ENCODE assay signal across 25 cellular contexts in the genomic region with DNA sequence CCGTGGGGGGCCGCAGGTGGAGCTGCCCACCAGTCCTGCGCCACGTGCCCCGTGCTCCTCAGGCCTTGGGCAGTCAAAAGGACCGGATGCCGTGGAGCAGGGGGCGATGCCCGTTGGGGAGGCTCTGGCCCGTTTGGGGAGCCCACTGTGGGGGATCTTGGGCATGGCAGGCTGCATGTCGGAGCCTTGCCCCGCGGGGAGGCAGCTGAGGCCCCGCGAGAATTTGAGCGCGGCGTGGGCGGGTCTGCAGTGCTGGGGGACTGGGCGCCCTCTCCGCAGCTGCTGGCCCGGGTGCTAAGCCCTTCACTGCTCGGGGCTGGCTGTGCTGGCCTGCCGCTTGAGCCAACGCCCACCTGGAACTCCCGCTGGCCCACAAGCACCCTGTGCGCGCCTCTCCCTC.
"Had no signal": no experiment of that assay in that cellular context is flagged by ENCODE, and none has a peak within 500 bp of the region (broad histone marks: within the 10 kb centered on the region; RNA-seq: fewer than 3 reads in every experiment).

No MANE protein-coding gene starts in this region.

- H2AFZ ChIP-seq: hepatocyte had no signal

- FAIRE-seq: pancreas, urothelium cell line had no signal

- H3K4me3 ChIP-seq: heart right ventricle, hepatocyte, lower lobe of right lung, pancreas, right atrium auricular region, right lobe of liver, smooth muscle cell, thyroid gland, transverse colon, upper lobe of left lung had no signal

- H3K79me2 ChIP-seq: hepatocyte had no signal

- H3K4me1 ChIP-seq: heart right ventricle, lower lobe of right lung, pancreas, right atrium auricular region, right lobe of liver, thyroid gland, transverse colon, upper lobe of left lung had no signal

- H3K4me2 ChIP-seq: hepatocyte, smooth muscle cell had no signal

- H3K27ac ChIP-seq: heart right ventricle, hepatocyte, lower lobe of right lung, pancreas, right atrium auricular region, right lobe of liver, thyroid gland, transverse colon, upper lobe of left lung had no signal

- H3K36me3 ChIP-seq: heart right ventricle, lower lobe of right lung, pancreas, right atrium auricular region, right lobe of liver, thyroid gland, transverse colon, upper lobe of left lung had no signal

- H3K27me3 ChIP-seq: heart right ventricle, hepatocyte, pancreas, right atrium auricular region, right lobe of liver, thyroid gland, transverse colon, upper lobe of left lung had no signal

- DNase-seq: heart right ventricle; islet precursor cell; lower lobe of right lung; mammary epithelial cell; mesenchymal stem cell; naive thymus-derived CD8-positive, alpha-beta T cell; nucleus accumbens; right lobe of liver; stimulated activated CD4-positive, alpha-beta T cell treated with anti-CD3 and anti-CD28 coated beads, Interleukin-1b, Interleukin-23, amount 100 ng/mL, for 48 hours; stimulated activated CD4-positive, alpha-beta T cell treated with anti-CD3 and anti-CD28 coated beads, Interleukin-2, amount 100 ng/mL, for 48 hours; stimulated activated CD4-positive, alpha-beta T cell treated with anti-CD3 and anti-CD28 coated beads, Interleukin-4, amount 100 ng/mL, for 4 hours; stimulated activated CD8-positive, alpha-beta memory T cell treated with anti-CD3 and anti-CD28 coated beads, Interleukin-4, amount 100 ng/mL, for 48 hours; stimulated activated naive CD4-positive, alpha-beta T cell treated with Interleukin-2 at 50 U/mL for 16 hours; stimulated activated naive CD8-positive, alpha-beta T cell treated with anti-CD3 and anti-CD28 coated beads, Interleukin-15, amount 100 ng/mL, for 72 hours; substantia nigra; thyroid gland; transverse colon had no signal

- ATAC-seq: left lobe of liver; naive thymus-derived CD8-positive, alpha-beta T cell; pancreas; stimulated activated memory B cell treated with anti-CD40 and anti-IgM and Interleukin-4, amounts not matched to agents 10 μg/mL and 1 μg/mL and 100 μg/mL, for 72 hours; stimulated activated naive CD8-positive, alpha-beta T cell treated with anti-CD3 and anti-CD28 coated beads, Interleukin-15, amount 100 ng/mL, for 72 hours had no signal

- H3K9me3 ChIP-seq: lower lobe of right lung, pancreas, right lobe of liver, thyroid gland, transverse colon, upper lobe of left lung had no signal
